ENCODE assay signal across 18 cellular contexts in genomic region chr2:134217316-134217715, GRCh38.
DNase-seq lines count a peak whose midpoint lies in the region; ATAC-seq and TF ChIP-seq lines count a peak whose summit lies in the region.
"Had no signal": no experiment of that assay in that cellular context is flagged by ENCODE, and none has a peak within 500 bp of the region (broad histone marks: within the 10 kb centered on the region; RNA-seq: fewer than 3 reads in every experiment).

No MANE protein-coding gene starts in this region.

- peaks cover 7% of the 10 kb centered on the region for H3F3A ChIP-seq in DOHH2 (ENCODE audit: control insufficient read depth, insufficient read depth)

- peak overlapping the region; percentile 57 for H3K4me2 ChIP-seq in DOHH2 (ENCODE audit: low read length)
- H3K4me2 ChIP-seq: A549, smooth muscle cell had no signal

- no peaks in the 10 kb centered on the region for H3K9me3 Mint-ChIP-seq in effector memory CD8-positive, alpha-beta T cell
- H3K9me3 Mint-ChIP-seq: activated T-helper 2 cell treated with anti-CD3 and anti-CD28 coated beads, Interferon-gamma antibody, Interleukin-2, Interleukin-4, amounts not matched to agents 10 μg/mL and 5 μg/mL and 100 μg/mL, durations not matched to agents 14 hours and 24 hours and 36 hours had no signal

- no peaks in the 10 kb centered on the region for H3K27me3 ChIP-seq in DOHH2 (ENCODE audit: control insufficient read depth, low read length)
- no peaks in the 10 kb centered on the region for H3K27me3 ChIP-seq in brain microvascular endothelial cell (replicated peaks)
- H3K27me3 ChIP-seq: esophagus muscularis mucosa, ovary, SJCRH30 had no signal

- H3K9me3 ChIP-seq in DOHH2 (ENCODE audit: control insufficient read depth, insufficient read depth, low read length): no peaks in the 10 kb centered on the region
- H3K9me3 ChIP-seq: A549, esophagus muscularis mucosa, lower lobe of right lung, ovary, SJCRH30 had no signal

- DNase-seq in NCI-H2107 treated with DMSO at 0.1 percent for 48 hours (lab: John Stamatoyannopoulos, UW; ENCODE audit: unreplicated experiment): peak; percentile 13
- DNase-seq in NCI-H2107 (lab: John Stamatoyannopoulos, UW): no peak
- peak; percentile 40 for DNase-seq in NCI-H146 (lab: John Stamatoyannopoulos, UW)
- no peak for DNase-seq in effector memory CD8-positive, alpha-beta T cell
- no peak for DNase-seq in AG08396 (ENCODE audit: low spot score)
- no peak for DNase-seq in brain microvascular endothelial cell
- DNase-seq: hypothalamus, lower lobe of right lung, NCI-H1694, ovary, SJCRH30 had no signal

- ATAC-seq in effector memory CD8-positive, alpha-beta T cell (replicated peaks): peak; percentile 23
- no peak for ATAC-seq in GM21367 (IDR thresholded peaks at IDR 0.05; ENCODE audit: unreplicated experiment)
- ATAC-seq: A549, HCT116 had no signal

- H3K9me2 ChIP-seq in DOHH2 (replicated peaks; ENCODE audit: control insufficient read depth, low read length): no peaks in the 10 kb centered on the region

- no peaks in the 10 kb centered on the region for H3K27me3 Mint-ChIP-seq in effector memory CD8-positive, alpha-beta T cell

- peaks cover 90% of the 10 kb centered on the region for H3K79me2 ChIP-seq in DOHH2 (ENCODE audit: control insufficient read depth, low read length)

- TF ChIP-seq CTCF in DOHH2 (IDR thresholded peaks at IDR 0.05; ENCODE audit: low read depth, low read length, poor library complexity, severe bottlenecking) (no peak), brain microvascular endothelial cell (IDR thresholded peaks at IDR 0.05; ENCODE audit: low read depth, low read length, missing control alignments) (no peak)

- in situ Hi-C loops in brain microvascular endothelial cell (cut with HindIII; ENCODE audit: low pct_ligation_motif_present, low sequenced_read_pairs): no loop called here

- H3K27ac ChIP-seq in DOHH2 (ENCODE audit: low read depth, low read length) (peak overlapping the region; percentile 62), brain microvascular endothelial cell (no peak overlapping the region)
- H3K27ac ChIP-seq: A549, esophagus muscularis mucosa, lower lobe of right lung, ovary, SJCRH30 had no signal

- peaks cover 52% of the 10 kb centered on the region in 2 donors for H3K4me1 Mint-ChIP-seq in effector memory CD8-positive, alpha-beta T cell (ENCODE audit: low read depth in 2 of 2)

- peak overlapping the region; percentile 68 to 73 for H3K4me3 Mint-ChIP-seq in effector memory CD8-positive, alpha-beta T cell

- H3K36me3 ChIP-seq in DOHH2 (ENCODE audit: control insufficient read depth, low read length): peaks cover 9% of the 10 kb centered on the region; the same call in 1 of the 2 replicates
- no peaks in the 10 kb centered on the region for H3K36me3 ChIP-seq in brain microvascular endothelial cell (replicated peaks)
- H3K36me3 ChIP-seq: esophagus muscularis mucosa, lower lobe of right lung, ovary, SJCRH30 had no signal

- no peaks in the 10 kb centered on the region for H3K36me3 Mint-ChIP-seq in effector memory CD8-positive, alpha-beta T cell (ENCODE audit: insufficient read depth)

- H4K20me1 ChIP-seq in DOHH2 (ENCODE audit: control insufficient read depth, insufficient read depth, low read depth, low read length): no peaks in the 10 kb centered on the region

- H3K4me1 ChIP-seq in DOHH2 (ENCODE audit: control insufficient read depth, low read length): peaks cover 65% of the 10 kb centered on the region
- H3K4me1 ChIP-seq: A549, SJCRH30 had no signal

- peak overlapping the region; percentile 50 to 72 for H3K27ac Mint-ChIP-seq in effector memory CD8-positive, alpha-beta T cell
- H3K27ac Mint-ChIP-seq: activated T-helper 2 cell treated with anti-CD3 and anti-CD28 coated beads, Interferon-gamma antibody, Interleukin-2, Interleukin-4, amounts not matched to agents 10 μg/mL and 5 μg/mL and 100 μg/mL, durations not matched to agents 14 hours and 24 hours and 36 hours had no signal

- H3K4me3 ChIP-seq in DOHH2 (ENCODE audit: low read length): peak overlapping the region; percentile 54; the same call in 1 of the 2 replicates
- no peak overlapping the region for H3K4me3 ChIP-seq in brain microvascular endothelial cell (ENCODE audit: low read depth, low read length)
- H3K4me3 ChIP-seq: A549, esophagus muscularis mucosa, lower lobe of right lung, ovary, SJCRH30, smooth muscle cell had no signal

Comparison
In these comparisons a context has a peak if more than half of its experiments do, and no peak if none do; other contexts are left out.
1. DNase-seq: peak in NCI-H2107 treated with DMSO at 0.1 percent for 48 hours (single experiment) and NCI-H146 (single experiment); none in NCI-H2107 (single experiment), effector memory CD8-positive, alpha-beta T cell (0 of 3), AG08396 (single experiment) and brain microvascular endothelial cell (single experiment).